3 cellular contexts compared by ENCODE assay signal in the genomic region with DNA sequence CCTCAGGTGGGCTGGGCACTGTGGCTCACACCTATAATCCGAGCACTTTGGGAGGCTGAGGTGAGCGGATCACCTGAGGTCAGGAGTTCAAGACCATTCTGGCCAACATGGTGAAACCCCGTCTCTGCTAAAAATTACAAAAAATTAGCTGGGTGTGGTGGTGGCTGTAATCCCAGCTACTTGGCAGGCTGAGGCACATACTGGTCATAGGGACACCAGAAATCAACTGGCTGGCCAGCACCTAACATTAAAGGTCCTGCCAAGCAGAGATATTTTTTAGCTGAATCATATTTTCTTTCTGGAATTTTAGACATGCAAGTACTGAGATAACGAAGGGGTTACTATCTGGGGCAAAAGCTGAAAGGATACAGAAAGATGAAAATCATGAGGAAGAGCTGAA. TPM values are rescaled to one million over a fixed set of nuclear protein-coding genes. Genes with fewer than 3 reads are reported as not detected.
"Had no signal": no experiment of that assay in that cellular context is flagged by ENCODE, and none has a peak within 500 bp of the region (broad histone marks: within the 10 kb centered on the region; RNA-seq: fewer than 3 reads in every experiment).

No MANE protein-coding gene starts in this region.

RNA-seq across cellular contexts. Expression of gene POTEE, which starts 27.9 kb away (rescaled TPM):
- total RNA-seq: LHCN-M2, MCF 10A, Right ventricle myocardium superior had no signal
